Comparison of ENCODE assay signal across 1 cellular context in genomic region chr16:2091722-2092620, GRCh38.
TF ChIP-seq lines count a peak whose summit lies in the region.

No MANE protein-coding gene starts in this region.

TF ChIP-seq in K562, 482 proteins besides CTCF, POLR2A, EP300 and RAD21:
- peak; percentile 12 for TF ChIP-seq FIP1L1 (IDR thresholded peaks at IDR 0.05; ENCODE audit: low read depth, low read length, poor library complexity, severe bottlenecking)
- TF ChIP-seq RBM22 (IDR thresholded peaks at IDR 0.05; ENCODE audit: low read depth, low read length, poor library complexity, severe bottlenecking), result peak; percentile 72
- TF ChIP-seq KDM4B (IDR thresholded peaks at IDR 0.05; ENCODE audit: borderline replicate concordance in 2 of 2, low read depth in 1 of 2), result no peak
- peak; percentile 47 for TF ChIP-seq POLR2G (IDR thresholded peaks at IDR 0.05; ENCODE audit: low read depth, low read length)
